In the genomic region with DNA sequence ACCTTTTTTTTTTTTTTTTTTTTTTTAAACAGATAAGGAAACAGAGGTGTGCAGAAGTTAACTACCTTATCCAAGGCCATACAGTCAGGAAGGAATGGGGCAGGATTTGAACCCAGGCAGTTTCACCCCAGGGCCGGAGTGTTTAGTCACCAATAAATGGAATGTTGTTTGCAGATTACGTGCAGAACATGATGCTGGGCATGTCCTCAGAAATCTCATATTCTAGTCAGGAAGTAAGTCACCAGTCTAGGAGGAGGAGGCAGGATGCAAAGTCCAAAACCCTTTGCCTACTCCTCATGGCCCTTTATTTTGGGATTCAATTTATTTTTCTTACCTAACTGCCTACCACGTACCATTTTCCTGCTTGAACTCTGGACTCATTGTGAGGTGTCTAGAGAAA, we compare ENCODE assay signal across 17 cellular contexts.
"Had no signal": no experiment of that assay in that cellular context is flagged by ENCODE, and none has a peak within 500 bp of the region (broad histone marks: within the 10 kb centered on the region; RNA-seq: fewer than 3 reads in every experiment).

No MANE protein-coding gene starts in this region.

- H3K27me3 ChIP-seq: ascending aorta, pancreas, sigmoid colon had no signal

- DNase-seq: activated CD4-positive, CD25-positive, alpha-beta regulatory T cell treated with anti-CD3 and anti-CD28 coated beads, Interleukin-2, amount 50 U/mL, for 72 hours; activated naive CD4-positive, alpha-beta T cell treated with Interleukin-2 at 50 U/mL for 16 hours; activated T-cell treated with anti-CD3 and anti-CD28 coated beads for 4 hours; dorsolateral prefrontal cortex; foreskin fibroblast; left cardiac atrium; naive B cell; pancreas; sigmoid colon; stimulated activated CD4-positive, alpha-beta T cell treated with anti-CD3 and anti-CD28 coated beads, Interleukin-12 subunit alpha, Interleukin-12 subunit beta, amount 100 ng/mL, for 4 hours; stimulated activated CD4-positive, alpha-beta T cell treated with anti-CD3 and anti-CD28 coated beads, Interleukin-2, amount 100 ng/mL, for 24 hours; T-helper 1 cell; T1000 had no signal

- H3K4me3 ChIP-seq: ascending aorta, dorsolateral prefrontal cortex, lung, pancreas, sigmoid colon, thoracic aorta had no signal

- H3K4me3 Mint-ChIP-seq: activated T-helper 17 cell treated with anti-CD3 and anti-CD28 coated beads, Interleukin-2, amount 50 U/mL, for 72 hours; naive B cell had no signal

- H3K9me3 Mint-ChIP-seq: activated T-helper 17 cell treated with anti-CD3 and anti-CD28 coated beads, Interleukin-2, amount 50 U/mL, for 72 hours; naive B cell had no signal

- ATAC-seq: activated T-helper 17 cell treated with anti-CD3 and anti-CD28 coated beads, Interleukin-2, amount 50 U/mL, for 72 hours; left cardiac atrium; pancreas had no signal

- H3K27me3 Mint-ChIP-seq: activated T-helper 17 cell treated with anti-CD3 and anti-CD28 coated beads, Interleukin-2, amount 50 U/mL, for 72 hours had no signal

- H3K9me3 ChIP-seq: ascending aorta, pancreas, sigmoid colon, thoracic aorta had no signal

- H3K27ac Mint-ChIP-seq: activated T-helper 17 cell treated with anti-CD3 and anti-CD28 coated beads, Interleukin-2, amount 50 U/mL, for 72 hours; naive B cell had no signal

- H3K36me3 ChIP-seq: ascending aorta, pancreas, sigmoid colon, thoracic aorta had no signal

- H3K27ac ChIP-seq: ascending aorta, dorsolateral prefrontal cortex, pancreas, sigmoid colon, thoracic aorta had no signal

- H3K4me1 ChIP-seq: ascending aorta, pancreas had no signal
